22 cellular contexts compared by ENCODE assay signal in the genomic region with DNA sequence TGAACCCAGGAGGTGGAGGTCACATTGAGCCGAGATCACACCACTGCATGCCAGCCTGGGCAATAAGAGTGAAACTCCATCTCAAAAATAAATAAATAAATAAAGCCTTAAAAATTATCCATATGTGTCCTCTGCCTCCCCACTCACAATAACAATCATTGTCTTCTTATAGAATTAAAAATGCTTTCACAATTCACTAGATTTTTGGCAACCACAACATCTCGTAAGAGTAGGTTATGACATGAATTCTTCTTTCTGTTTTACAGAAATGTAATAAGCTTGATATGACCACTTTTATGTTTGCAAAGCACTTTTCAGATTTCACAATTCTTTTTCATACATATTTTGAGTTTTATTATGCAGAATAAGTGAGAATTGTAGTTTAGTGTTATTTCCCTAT.
"Had no signal": no experiment of that assay in that cellular context is flagged by ENCODE, and none has a peak within 500 bp of the region (broad histone marks: within the 10 kb centered on the region; RNA-seq: fewer than 3 reads in every experiment).

No MANE protein-coding gene starts in this region.

- H3K4me2 ChIP-seq: neural progenitor cell had no signal

- H3K4me1 ChIP-seq: neural progenitor cell, right atrium auricular region, right lobe of liver had no signal

- ATAC-seq: left lung, lower lobe of right lung, natural killer cell, right lobe of liver had no signal

- DNase-seq: hypothalamus; immature natural killer cell; islet precursor cell; left lung; lower lobe of right lung; mesendoderm; naive B cell; natural killer cell; nephron progenitor cell; ovary; right lobe of liver; stimulated activated CD4-positive, alpha-beta T cell treated with anti-CD3 and anti-CD28 coated beads, Interleukin-12 subunit alpha, Interleukin-12 subunit beta, amount 100 ng/mL, for 4 hours; stimulated activated CD4-positive, alpha-beta T cell treated with anti-CD3 and anti-CD28 coated beads, Interleukin-15, amount 100 ng/mL, for 24 hours; stimulated activated CD4-positive, alpha-beta T cell treated with anti-CD3 and anti-CD28 coated beads, Interleukin-2, amount 100 ng/mL, for 24 hours; stimulated activated CD4-positive, alpha-beta T cell treated with anti-CD3 and anti-CD28 coated beads, Interleukin-4, amount 100 ng/mL, for 1 hour; stimulated activated naive CD4-positive, alpha-beta T cell; transverse colon; upper lobe of left lung had no signal

- H3K4me3 ChIP-seq: left lung, lower lobe of right lung, neural progenitor cell, ovary, right atrium auricular region, right lobe of liver, skin epidermis, transverse colon, upper lobe of left lung, vagina had no signal

- H2AFZ ChIP-seq: neural progenitor cell had no signal

- H3K27me3 ChIP-seq: neural progenitor cell, ovary, right atrium auricular region, right lobe of liver, transverse colon, upper lobe of left lung, vagina had no signal

- H3K27ac ChIP-seq: left lung, lower lobe of right lung, neural progenitor cell, ovary, right atrium auricular region, right lobe of liver, skin epidermis, transverse colon, upper lobe of left lung, vagina had no signal

- H3K9ac ChIP-seq: neural progenitor cell had no signal

- H3K9me3 ChIP-seq: lower lobe of right lung, ovary, right lobe of liver, transverse colon, upper lobe of left lung, vagina had no signal

- H3K36me3 ChIP-seq: left lung, lower lobe of right lung, neural progenitor cell, ovary, right atrium auricular region, right lobe of liver, transverse colon, upper lobe of left lung had no signal
